Comparison of ENCODE assay signal across 13 cellular contexts in genomic region chr2:124959582-124959981, GRCh38.
DNase-seq lines count a peak whose midpoint lies in the region; ATAC-seq and TF ChIP-seq lines count a peak whose summit lies in the region.
"Had no signal": no experiment of that assay in that cellular context is flagged by ENCODE, and none has a peak within 500 bp of the region (broad histone marks: within the 10 kb centered on the region; RNA-seq: fewer than 3 reads in every experiment).

No MANE protein-coding gene starts in this region.

- no peak overlapping the region for H3K14ac ChIP-seq in neuronal stem cell (ENCODE audit: low read length)

- H3K27ac ChIP-seq in SK-N-MC (no peak overlapping the region), neuronal stem cell (replicated peaks; ENCODE audit: low read length) (no peak overlapping the region)
- H3K27ac ChIP-seq: C4-2B had no signal

- H2AK5ac ChIP-seq in neuronal stem cell (ENCODE audit: low read depth, low read length): no peak overlapping the region

- H3K36me3 ChIP-seq in SK-N-MC (ENCODE audit: insufficient read depth, low read length) (no peaks in the 10 kb centered on the region), neuronal stem cell (replicated peaks in 1 of 2; ENCODE audit: control insufficient read depth in 2 of 2, insufficient read depth in 2 of 2, low read length in 2 of 2) (no peaks in the 10 kb centered on the region)

- DNase-seq in NCI-H2171 treated with DMSO at 0.1 percent for 48 hours (lab: John Stamatoyannopoulos, UW): peak; percentile 7
- DNase-seq in NCI-H2171 (lab: John Stamatoyannopoulos, UW): no peak
- peak; percentile 2 for DNase-seq in SK-N-MC (ENCODE audit: low read depth, low spot score)
- peak; percentile 2 for DNase-seq in fibroblast of gingiva (ENCODE audit: low read depth)
- no peak for DNase-seq in sciatic nerve (ENCODE audit: low spot score)
- DNase-seq in neuronal stem cell (ENCODE audit: low spot score): no peak
- DNase-seq in lower leg skin (ENCODE audit: low spot score in 2 of 2): no peak
- no peak for DNase-seq in germinal center (ENCODE audit: low spot score)
- DNase-seq: EL, H7, NCI-H524 treated with DMSO at 0.1 percent for 48 hours, RPMI8226 had no signal

- no peak overlapping the region for H3K23ac ChIP-seq in neuronal stem cell (ENCODE audit: low read depth, low read length, poor library complexity)

- intact Hi-C loops in sciatic nerve (cut with DNase I): no loop called here
- intact Hi-C loops in lower leg skin (cut with DNase I; ENCODE audit: low total_unique reads): no loop called here

- H3K9me3 ChIP-seq in SK-N-MC (ENCODE audit: low read depth, low read length) (no peaks in the 10 kb centered on the region), neuronal stem cell (replicated peaks in 1 of 2; ENCODE audit: control insufficient read depth in 2 of 2, insufficient read depth in 1 of 2, low read depth in 1 of 2, low read length in 2 of 2) (no peaks in the 10 kb centered on the region)

- H2BK12ac ChIP-seq in neuronal stem cell (ENCODE audit: low read length): no peak overlapping the region

- H4K91ac ChIP-seq in neuronal stem cell (ENCODE audit: low read depth, low read length, poor library complexity): no peak overlapping the region

- TF ChIP-seq POLR2A in lower leg skin (IDR thresholded peaks at IDR 0.05): no peak

- H3K4me3 ChIP-seq in SK-N-MC: no peak overlapping the region
- no peak overlapping the region for H3K4me3 ChIP-seq in neuronal stem cell (ENCODE audit: low read length in 2 of 2)
- no peak overlapping the region for H3K4me3 ChIP-seq in lower leg skin (ENCODE audit: low read depth, poor library complexity, severe bottlenecking)

- H3K79me1 ChIP-seq in neuronal stem cell (ENCODE audit: low read depth, low read length): no peaks in the 10 kb centered on the region

- no peak overlapping the region for H3K4me2 ChIP-seq in neuronal stem cell (ENCODE audit: insufficient read depth, low read length, poor library complexity, severe bottlenecking)

- TF ChIP-seq CTCF in lower leg skin (IDR thresholded peaks at IDR 0.05): no peak

- no peak overlapping the region for H3K4ac ChIP-seq in neuronal stem cell (ENCODE audit: low read length)

- no peak overlapping the region for H2BK5ac ChIP-seq in neuronal stem cell (ENCODE audit: low read length)

- no peak overlapping the region for H4K8ac ChIP-seq in neuronal stem cell (ENCODE audit: low read depth, low read length)

- H3K9ac ChIP-seq in SK-N-MC (ENCODE audit: insufficient read length): no peak overlapping the region
- H3K9ac ChIP-seq in neuronal stem cell (ENCODE audit: low read depth, low read length, poor library complexity): no peak overlapping the region

- no peak overlapping the region for H3K18ac ChIP-seq in neuronal stem cell (ENCODE audit: low read length)

- H3K27me3 ChIP-seq in neuronal stem cell (ENCODE audit: control insufficient read depth in 3 of 3, insufficient read depth in 3 of 3, low read depth in 1 of 3, low read length in 3 of 3): no peaks in the 10 kb centered on the region

- H2BK120ac ChIP-seq in neuronal stem cell (ENCODE audit: low read depth, low read length): no peak overlapping the region

- H3K4me1 ChIP-seq in neuronal stem cell (ENCODE audit: control insufficient read depth in 2 of 2, insufficient read depth in 1 of 2, low read depth in 1 of 2, low read length in 2 of 2): no peaks in the 10 kb centered on the region

- H2AFZ ChIP-seq in neuronal stem cell (ENCODE audit: low read length): no peak overlapping the region

- no peak overlapping the region for H2BK15ac ChIP-seq in neuronal stem cell (ENCODE audit: low read length)

- peak; percentile 63 for ATAC-seq in sciatic nerve

- WGBS in neuronal stem cell (ENCODE audit: extremely low coverage in 2 of 2, insufficient read length in 2 of 2, insufficient replicate concordance in 1 of 2), 2 donors: no CpG with 5 or more reads among the region's 1 CpG
- 48 to 56% methylated on average over 1 of the region's 1 CpG for WGBS in lower leg skin, 2 donors

Comparison
In these comparisons a context has a peak if more than half of its experiments do, and no peak if none do; other contexts are left out.
1. DNase-seq: peak in NCI-H2171 treated with DMSO at 0.1 percent for 48 hours (single experiment), SK-N-MC (single experiment) and fibroblast of gingiva (single experiment); none in NCI-H2171 (single experiment), sciatic nerve (single experiment), neuronal stem cell (single experiment), lower leg skin (0 of 2) and germinal center (single experiment).